Comparison of ENCODE assay signal across 22 cellular contexts in genomic region chr1:6570066-6570465, GRCh38. TPM values are rescaled to one million over a fixed set of nuclear protein-coding genes. Genes with fewer than 3 reads are reported as not detected.
DNase-seq lines count a peak whose midpoint lies in the region; ATAC-seq and TF ChIP-seq lines count a peak whose summit lies in the region.
"Had no signal": no experiment of that assay in that cellular context is flagged by ENCODE, and none has a peak within 500 bp of the region (broad histone marks: within the 10 kb centered on the region; RNA-seq: fewer than 3 reads in every experiment).

No MANE protein-coding gene starts in this region.

- H3K36me3 Mint-ChIP-seq in activated naive CD4-positive, alpha-beta T cell treated with anti-CD3 and anti-CD28 coated beads, Interleukin-2, amount 10 ng/mL, durations not matched to agents 7 days and 5 days: no peaks in the 10 kb centered on the region
- H3K36me3 Mint-ChIP-seq: CD4-positive, CD25-positive, alpha-beta regulatory T cell; CD8-positive, alpha-beta memory T cell had no signal

- TF ChIP-seq CTCF in GM13977 (IDR thresholded peaks at IDR 0.05; ENCODE audit: extremely low read depth, insufficient read depth, missing control alignments) (no peak), gastrocnemius medialis (IDR thresholded peaks at IDR 0.05 in 4 of 5, conservative IDR thresholded peaks at IDR 0.05 in 1 of 5) (no peak)

- H3K27ac ChIP-seq in gastrocnemius medialis: no peak overlapping the region
- H3K27ac ChIP-seq: 22Rv1, GM23248, KMS-11 had no signal

- no peaks in the 10 kb centered on the region for H3K9me3 ChIP-seq in gastrocnemius medialis

- no peak overlapping the region for H3K4me3 Mint-ChIP-seq in activated naive CD4-positive, alpha-beta T cell treated with anti-CD3 and anti-CD28 coated beads, Interleukin-2, amount 10 ng/mL, durations not matched to agents 7 days and 5 days
- H3K4me3 Mint-ChIP-seq: CD4-positive, CD25-positive, alpha-beta regulatory T cell; CD8-positive, alpha-beta memory T cell had no signal

- intact Hi-C loops in gastrocnemius medialis (cut with DNase I; ENCODE audit: low total_unique reads): no loop called here

- H3K9me3 Mint-ChIP-seq in activated naive CD4-positive, alpha-beta T cell treated with anti-CD3 and anti-CD28 coated beads, Interleukin-2, amount 10 ng/mL, durations not matched to agents 7 days and 5 days: no peaks in the 10 kb centered on the region
- H3K9me3 Mint-ChIP-seq: CD4-positive, CD25-positive, alpha-beta regulatory T cell had no signal

- ATAC-seq in gastrocnemius medialis: no peak
- ATAC-seq: GM12878 had no signal

- no peak for TF ChIP-seq POLR2A in gastrocnemius medialis (IDR thresholded peaks at IDR 0.05)

- no peaks in the 10 kb centered on the region for H3K4me1 ChIP-seq in gastrocnemius medialis

- H3K36me3 ChIP-seq in gastrocnemius medialis: no peaks in the 10 kb centered on the region

- DNase-seq in DMS 273 (lab: John Stamatoyannopoulos, UW; ENCODE audit: unreplicated experiment) (peak; percentile 32), DMS 273 treated with DMSO at 0.1 percent for 48 hours (lab: John Stamatoyannopoulos, UW) (no peak), GM13977 (ENCODE audit: low spot score) (peak; percentile 4), RPMI8226 (peak; percentile 63), gastrocnemius medialis (no peak), medulla oblongata (ENCODE audit: extremely low spot score) (no peak)
- no peak for DNase-seq in activated naive CD4-positive, alpha-beta T cell treated with anti-CD3 and anti-CD28 coated beads, Interleukin-2, amount 10 ng/mL, durations not matched to agents 7 days and 5 days
- DNase-seq: C1 segment of cervical spinal cord; CD8-positive, alpha-beta memory T cell; COR-L47; DMS153; DMS79; GF-D8; GM23248; HCEC 1CT had no signal

- H3K4me3 ChIP-seq in gastrocnemius medialis: no peak overlapping the region
- H3K4me3 ChIP-seq: GM12878, GM23248 had no signal

- in situ Hi-C loops in GM13977 (cut with MboI; ENCODE audit: low pct_unique_long_range_greater_than_20kb, low sequenced_read_pairs, unreplicated experiment) (no loop called here), gastrocnemius medialis (cut with MboI; ENCODE audit: low sequenced_read_pairs in 4 of 4) (loop anchor here in 1 of 4 donors (10.0 kb wide), 1 partner anchor 65 kb away; no protein-coding TSS in a partner anchor)

- H3K27me3 Mint-ChIP-seq in activated naive CD4-positive, alpha-beta T cell treated with anti-CD3 and anti-CD28 coated beads, Interleukin-2, amount 10 ng/mL, durations not matched to agents 7 days and 5 days: peaks cover 57% of the 10 kb centered on the region

- CTCF ChIA-PET in activated naive CD4-positive, alpha-beta T cell treated with anti-CD3 and anti-CD28 coated beads, Interleukin-2, amount 10 ng/mL, durations not matched to agents 7 days and 5 days (lab: Charles Lee): interaction anchor here (1.9 kb wide), 1 partner anchor 16 kb away, joined by 8 read pairs; the partner anchor contains the start of genes NOL9 and TAS1R1

- H3K27ac Mint-ChIP-seq in activated naive CD4-positive, alpha-beta T cell treated with anti-CD3 and anti-CD28 coated beads, Interleukin-2, amount 10 ng/mL, durations not matched to agents 7 days and 5 days: no peak overlapping the region

- H3K4me1 Mint-ChIP-seq in activated naive CD4-positive, alpha-beta T cell treated with anti-CD3 and anti-CD28 coated beads, Interleukin-2, amount 10 ng/mL, durations not matched to agents 7 days and 5 days: peaks cover 12% of the 10 kb centered on the region
- H3K4me1 Mint-ChIP-seq: CD8-positive, alpha-beta memory T cell had no signal

- no peaks in the 10 kb centered on the region for H3K27me3 ChIP-seq in gastrocnemius medialis

RNA-seq across cellular contexts. Expression of gene ZBTB48, which starts 9.7 kb away (rescaled TPM):
- total RNA-seq in gastrocnemius medialis: 10 to 100 TPM in 3 of 4 donors, 1 to 10 TPM in 1; 9.3 to 14.5 (median 11.3) TPM

RNA-seq across cellular contexts. Expression of gene TAS1R1, which starts 15.0 kb away (rescaled TPM):
- total RNA-seq in gastrocnemius medialis: not detected
- total RNA-seq: A673; CD4-positive, CD25-positive, alpha-beta regulatory T cell; CD8-positive, alpha-beta memory T cell; GM12878; GM23248; H4; HT-29 had no signal

RNA-seq across cellular contexts. Expression of gene NOL9, which starts 15.8 kb away (rescaled TPM):
- total RNA-seq in gastrocnemius medialis: 10 to 100 TPM; 13.6 to 33.0 (median 21.9) TPM

RNA-seq across cellular contexts. Expression of gene KLHL21, which starts 32.6 kb away (rescaled TPM):
- total RNA-seq in gastrocnemius medialis: 100 to 1,000 TPM; 176 to 481 (median 267) TPM

RNA-seq across cellular contexts. Expression of gene PHF13, which starts 43.5 kb away (rescaled TPM):
- 1 to 10 TPM; 4.7 to 8.5 (median 5.3) TPM for total RNA-seq in gastrocnemius medialis

Comparison
In these comparisons a context has a peak if more than half of its experiments do, and no peak if none do; other contexts are left out.
1. DNase-seq: peak in DMS 273 (single experiment), GM13977 (single experiment) and RPMI8226 (single experiment); none in DMS 273 treated with DMSO at 0.1 percent for 48 hours (single experiment), gastrocnemius medialis (0 of 2), medulla oblongata (single experiment) and activated naive CD4-positive, alpha-beta T cell treated with anti-CD3 and anti-CD28 coated beads, Interleukin-2, amount 10 ng/mL, durations not matched to agents 7 days and 5 days (single experiment).